Comparison of ENCODE assay signal across 1 cellular context in the genomic region with DNA sequence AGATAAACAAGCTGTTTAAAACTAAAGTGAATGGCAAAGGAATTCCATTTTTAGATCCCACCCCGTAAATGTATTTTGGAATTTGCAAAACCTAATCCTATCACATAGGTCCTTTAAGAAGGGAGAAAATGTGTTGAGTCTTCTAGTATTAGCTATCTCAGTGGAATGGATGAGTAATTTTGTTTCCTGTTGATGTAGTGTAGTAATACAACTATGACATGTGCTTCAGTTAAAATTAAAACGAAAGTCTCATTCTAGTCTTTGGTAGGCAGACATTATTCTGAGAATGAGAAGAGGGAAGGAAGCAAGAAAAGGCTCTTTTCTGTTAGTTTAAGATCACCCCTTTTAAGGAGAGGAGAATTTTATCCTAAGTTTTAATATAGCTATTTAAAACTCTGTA.
TF ChIP-seq lines count a peak whose summit lies in the region.

No MANE protein-coding gene starts in this region.

TF ChIP-seq in WTC11, 78 proteins besides CTCF, POLR2A, EP300 and RAD21 (continued from another document):
- TF ChIP-seq MLX (CRISPR knock-in tag; IDR thresholded peaks at IDR 0.05) (no peak), SMAD3 (CRISPR knock-in tag; IDR thresholded peaks at IDR 0.05; ENCODE audit: borderline replicate concordance) (no peak)
- TF ChIP-seq, protein P1, sequence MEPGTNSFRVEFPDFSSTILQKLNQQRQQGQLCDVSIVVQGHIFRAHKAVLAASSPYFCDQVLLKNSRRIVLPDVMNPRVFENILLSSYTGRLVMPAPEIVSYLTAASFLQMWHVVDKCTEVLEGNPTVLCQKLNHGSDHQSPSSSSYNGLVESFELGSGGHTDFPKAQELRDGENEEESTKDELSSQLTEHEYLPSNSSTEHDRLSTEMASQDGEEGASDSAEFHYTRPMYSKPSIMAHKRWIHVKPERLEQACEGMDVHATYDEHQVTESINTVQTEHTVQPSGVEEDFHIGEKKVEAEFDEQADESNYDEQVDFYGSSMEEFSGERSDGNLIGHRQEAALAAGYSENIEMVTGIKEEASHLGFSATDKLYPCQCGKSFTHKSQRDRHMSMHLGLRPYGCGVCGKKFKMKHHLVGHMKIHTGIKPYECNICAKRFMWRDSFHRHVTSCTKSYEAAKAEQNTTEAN (CRISPR knock-in tag; IDR thresholded peaks at IDR 0.05) = no peak
- TF ChIP-seq, protein P2, sequence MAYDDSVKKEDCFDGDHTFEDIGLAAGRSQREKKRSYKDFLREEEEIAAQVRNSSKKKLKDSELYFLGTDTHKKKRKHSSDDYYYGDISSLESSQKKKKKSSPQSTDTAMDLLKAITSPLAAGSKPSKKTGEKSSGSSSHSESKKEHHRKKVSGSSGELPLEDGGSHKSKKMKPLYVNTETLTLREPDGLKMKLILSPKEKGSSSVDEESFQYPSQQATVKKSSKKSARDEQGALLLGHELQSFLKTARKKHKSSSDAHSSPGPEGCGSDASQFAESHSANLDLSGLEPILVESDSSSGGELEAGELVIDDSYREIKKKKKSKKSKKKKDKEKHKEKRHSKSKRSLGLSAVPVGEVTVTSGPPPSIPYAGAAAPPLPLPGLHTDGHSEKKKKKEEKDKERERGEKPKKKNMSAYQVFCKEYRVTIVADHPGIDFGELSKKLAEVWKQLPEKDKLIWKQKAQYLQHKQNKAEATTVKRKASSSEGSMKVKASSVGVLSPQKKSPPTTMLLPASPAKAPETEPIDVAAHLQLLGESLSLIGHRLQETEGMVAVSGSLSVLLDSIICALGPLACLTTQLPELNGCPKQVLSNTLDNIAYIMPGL (CRISPR knock-in tag; IDR thresholded peaks at IDR 0.05) = no peak
TF ChIP-seq in WTC11: peak in this region for 0.
